ENCODE assay signal across 23 cellular contexts in genomic region chr17:79537686-79538085, GRCh38.
"Had no signal": no experiment of that assay in that cellular context is flagged by ENCODE, and none has a peak within 500 bp of the region (broad histone marks: within the 10 kb centered on the region; RNA-seq: fewer than 3 reads in every experiment).

No MANE protein-coding gene starts in this region.

- DNase-seq: dermis blood vessel endothelial cell; effector memory CD4-positive, alpha-beta T cell; erythroblast; esophagus squamous epithelium; foreskin melanocyte; glutamatergic neuron; heart right ventricle; hippocampal formation; kidney glomerular epithelial cell; left ventricle myocardium superior; natural killer cell; sigmoid colon; stimulated activated CD4-positive, alpha-beta T cell treated with anti-CD3 and anti-CD28 coated beads, Interleukin-4, amount 100 ng/mL, for 4 hours; stimulated activated naive B cell treated with anti-CD40 and anti-IgM and Interleukin-4, amounts not matched to agents 10 μg/mL and 1 μg/mL and 100 μg/mL, for 72 hours had no signal

- H3K36me3 ChIP-seq: esophagus squamous epithelium, heart right ventricle, neutrophil, prostate gland, right atrium auricular region, thoracic aorta, tibial nerve, upper lobe of left lung had no signal

- H3K27ac ChIP-seq: coronary artery, esophagus squamous epithelium, heart right ventricle, neutrophil, parathyroid adenoma, prostate gland, right atrium auricular region, sigmoid colon, thoracic aorta, tibial nerve, upper lobe of left lung had no signal

- H3K4me3 ChIP-seq: coronary artery, esophagus squamous epithelium, heart right ventricle, lung, prostate gland, right atrium auricular region, sigmoid colon, thoracic aorta, tibial nerve, upper lobe of left lung had no signal

- ATAC-seq: heart right ventricle; left ventricle myocardium superior; natural killer cell; stimulated activated naive B cell treated with anti-CD40 and anti-IgM and Interleukin-4, amounts not matched to agents 10 μg/mL and 1 μg/mL and 100 μg/mL, for 72 hours had no signal

- H3K9me3 ChIP-seq: esophagus squamous epithelium, heart right ventricle, neutrophil, prostate gland, right atrium auricular region, sigmoid colon, thoracic aorta, tibial nerve, upper lobe of left lung had no signal

- H3K4me1 ChIP-seq: esophagus squamous epithelium, heart right ventricle, parathyroid adenoma, prostate gland, right atrium auricular region, tibial nerve, upper lobe of left lung had no signal

- H3K27me3 ChIP-seq: right atrium auricular region, sigmoid colon, upper lobe of left lung had no signal
